In the genomic region with DNA sequence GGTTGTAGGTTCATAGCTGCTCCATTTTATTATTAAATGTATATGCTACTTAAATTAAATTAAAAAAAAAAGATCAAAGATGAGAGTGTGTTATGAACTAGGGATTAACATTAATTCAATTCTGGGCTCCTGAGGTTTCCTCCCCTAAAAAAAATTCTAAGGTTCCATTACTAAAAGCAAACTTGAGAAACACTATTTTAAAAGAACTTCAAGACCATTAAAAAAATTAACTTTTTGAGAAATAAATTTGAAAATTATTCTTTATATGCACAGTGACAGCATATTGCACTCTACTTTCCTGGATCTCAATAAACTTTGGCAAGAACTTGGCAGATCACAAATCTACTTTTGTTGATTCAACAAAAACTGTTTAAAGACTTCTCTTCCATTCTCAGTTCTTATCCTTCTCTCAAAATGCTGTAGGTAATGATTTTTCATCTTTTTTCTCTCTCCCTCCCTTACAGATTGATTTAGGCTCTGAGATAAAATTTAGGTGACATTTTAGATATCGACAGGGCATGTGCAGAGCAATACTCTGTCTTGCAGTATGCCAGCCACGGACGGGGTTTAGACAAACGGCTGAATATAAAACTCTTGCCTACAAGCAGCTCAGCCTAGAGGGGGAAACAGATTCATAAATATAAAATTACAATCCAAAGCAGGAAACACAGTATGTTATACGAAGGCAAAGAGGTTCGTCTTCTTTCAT, we compare ENCODE assay signal across 8 cellular contexts. TPM values are rescaled to one million over a fixed set of nuclear protein-coding genes. Genes with fewer than 3 reads are reported as not detected.
DNase-seq lines count a peak whose midpoint lies in the region; ATAC-seq and TF ChIP-seq lines count a peak whose summit lies in the region.

No MANE protein-coding gene starts in this region.

- peak overlapping the region; percentile 86 for H3K4me3 Mint-ChIP-seq in neural progenitor cell

- H3F3A ChIP-seq in neural progenitor cell (ENCODE audit: low read depth), result peaks cover 13% of the 10 kb centered on the region

- H3K27me3 ChIP-seq in neural progenitor cell, result no peaks in the 10 kb centered on the region

- H3K36me3 Mint-ChIP-seq in neural progenitor cell, result peaks cover 5% of the 10 kb centered on the region

- H3K27ac ChIP-seq in epithelial cell of prostate, result peak overlapping the region; percentile 58
- H3K27ac ChIP-seq in neural progenitor cell, result peak overlapping the region; percentile 13

- H3K9ac ChIP-seq in neural progenitor cell, result peak overlapping the region; percentile 49

- peak overlapping the region; percentile 90 for H2AFZ ChIP-seq in neural progenitor cell (replicated peaks)

- peaks cover 42% of the 10 kb centered on the region for H3K79me2 ChIP-seq in neural progenitor cell (ENCODE audit: low read depth)

- H3K9me3 Mint-ChIP-seq in neural progenitor cell, result no peaks in the 10 kb centered on the region

- H3K27me3 Mint-ChIP-seq in neural progenitor cell (ENCODE audit: insufficient read depth, low read depth), result peaks cover 2% of the 10 kb centered on the region

- no peaks in the 10 kb centered on the region for H3K9me3 ChIP-seq in neural progenitor cell (ENCODE audit: low read depth)

- no peaks in the 10 kb centered on the region for H3K36me3 ChIP-seq in neural progenitor cell

- H3K4me1 Mint-ChIP-seq in neural progenitor cell, result peaks cover 29% of the 10 kb centered on the region

- peaks cover 27% of the 10 kb centered on the region for H3K4me1 ChIP-seq in neural progenitor cell

- ATAC-seq in GM18868 (IDR thresholded peaks at IDR 0.05; ENCODE audit: unreplicated experiment) (peak; percentile 34), HG02623 (IDR thresholded peaks at IDR 0.05; ENCODE audit: unreplicated experiment) (peak; percentile 31)

- H4K20me1 ChIP-seq in neural progenitor cell (ENCODE audit: low read depth), result peaks cover 22% of the 10 kb centered on the region

- DNase-seq in OCI-M2 (lab: John Stamatoyannopoulos, UW; ENCODE audit: unreplicated experiment) (peak; percentile 78), epithelial cell of prostate (ENCODE audit: low read depth, low spot score) (no peak), neural progenitor cell (ENCODE audit: low spot score) (no peak), AG08396 (ENCODE audit: low spot score) (no peak), Ammon's horn (ENCODE audit: low spot score) (no peak)
- DNase-seq in activated CD4-positive, CD25-positive, alpha-beta regulatory T cell (lab: John Stamatoyannopoulos, UW), result no peak

- peak overlapping the region; percentile 38 for H3K27ac Mint-ChIP-seq in neural progenitor cell

- H3K4me2 ChIP-seq in neural progenitor cell, result peak overlapping the region; percentile 84

- peak overlapping the region; percentile 67 for H3K4me3 ChIP-seq in neural progenitor cell

- no peak for TF ChIP-seq CTCF in neural progenitor cell (IDR thresholded peaks at IDR 0.05)

RNA-seq across cellular contexts. Expression of a gene that starts 0.6 kb away (rescaled TPM):
- 5.7 and 8.4 TPM in 2 replicates for total RNA-seq in neural progenitor cell (ENCODE audit: low replicate concordance)

RNA-seq across cellular contexts. Expression of a gene that starts 29.2 kb away (rescaled TPM):
- total RNA-seq in neural progenitor cell (ENCODE audit: low replicate concordance), result 3.1 and 8.2 TPM in 2 replicates
